Comparison of ENCODE assay signal across 1 cellular context in the genomic region with DNA sequence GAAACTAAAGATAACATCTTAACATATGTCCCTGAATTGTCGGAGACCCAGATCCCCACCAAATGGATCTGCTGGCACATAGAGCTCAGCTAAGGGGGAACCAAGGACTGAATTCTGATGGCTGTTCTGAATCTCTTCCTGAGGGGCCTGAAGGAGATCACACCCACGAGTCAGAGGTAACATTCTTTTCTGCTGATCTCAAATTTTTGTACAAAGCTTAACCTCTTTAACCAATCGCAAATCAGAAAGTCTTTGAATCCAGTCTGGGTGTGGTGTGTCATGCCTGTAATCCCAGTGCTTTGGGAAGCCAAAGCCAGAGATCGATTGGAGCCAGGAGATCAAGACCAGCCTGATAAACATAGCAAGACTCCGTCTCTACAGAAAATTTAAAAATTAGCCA.
TF ChIP-seq lines count a peak whose summit lies in the region.

No MANE protein-coding gene starts in this region.

TF ChIP-seq in IMR-90, 13 proteins besides CTCF, POLR2A, EP300 and RAD21:
- TF ChIP-seq, protein P1, sequence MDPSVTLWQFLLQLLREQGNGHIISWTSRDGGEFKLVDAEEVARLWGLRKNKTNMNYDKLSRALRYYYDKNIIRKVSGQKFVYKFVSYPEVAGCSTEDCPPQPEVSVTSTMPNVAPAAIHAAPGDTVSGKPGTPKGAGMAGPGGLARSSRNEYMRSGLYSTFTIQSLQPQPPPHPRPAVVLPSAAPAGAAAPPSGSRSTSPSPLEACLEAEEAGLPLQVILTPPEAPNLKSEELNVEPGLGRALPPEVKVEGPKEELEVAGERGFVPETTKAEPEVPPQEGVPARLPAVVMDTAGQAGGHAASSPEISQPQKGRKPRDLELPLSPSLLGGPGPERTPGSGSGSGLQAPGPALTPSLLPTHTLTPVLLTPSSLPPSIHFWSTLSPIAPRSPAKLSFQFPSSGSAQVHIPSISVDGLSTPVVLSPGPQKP (IDR thresholded peaks at IDR 0.05; ENCODE audit: borderline replicate concordance, low read depth, low read length): no peak
- no peak for TF ChIP-seq NFE2L2 (IDR thresholded peaks at IDR 0.05; ENCODE audit: low read depth, low read length)
- TF ChIP-seq SMC3 (IDR thresholded peaks at IDR 0.05; ENCODE audit: low read depth, low read length): no peak
- TF ChIP-seq FOS (IDR thresholded peaks at IDR 0.05; ENCODE audit: low read depth, low read length): no peak
- no peak for TF ChIP-seq CEBPB (IDR thresholded peaks at IDR 0.05; ENCODE audit: low read depth, low read length)
- no peak for TF ChIP-seq CHD1 (IDR thresholded peaks at IDR 0.05; ENCODE audit: low read depth, low read length)
- TF ChIP-seq RFX5 (IDR thresholded peaks at IDR 0.05; ENCODE audit: low read depth, low read length): no peak
- TF ChIP-seq, protein P2, sequence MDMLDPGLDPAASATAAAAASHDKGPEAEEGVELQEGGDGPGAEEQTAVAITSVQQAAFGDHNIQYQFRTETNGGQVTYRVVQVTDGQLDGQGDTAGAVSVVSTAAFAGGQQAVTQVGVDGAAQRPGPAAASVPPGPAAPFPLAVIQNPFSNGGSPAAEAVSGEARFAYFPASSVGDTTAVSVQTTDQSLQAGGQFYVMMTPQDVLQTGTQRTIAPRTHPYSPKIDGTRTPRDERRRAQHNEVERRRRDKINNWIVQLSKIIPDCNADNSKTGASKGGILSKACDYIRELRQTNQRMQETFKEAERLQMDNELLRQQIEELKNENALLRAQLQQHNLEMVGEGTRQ (IDR thresholded peaks at IDR 0.05; ENCODE audit: low read depth, low read length): no peak
- no peak for TF ChIP-seq RCOR1 (IDR thresholded peaks at IDR 0.05; ENCODE audit: insufficient replicate concordance, low read length)
- no peak for TF ChIP-seq MAFK (IDR thresholded peaks at IDR 0.05; ENCODE audit: low read depth, low read length)
- TF ChIP-seq MXI1 (IDR thresholded peaks at IDR 0.05; ENCODE audit: borderline replicate concordance, low read depth, low read length): no peak
- no peak for TF ChIP-seq BHLHE40 (IDR thresholded peaks at IDR 0.05; ENCODE audit: low read depth, low read length)
- TF ChIP-seq MAZ (IDR thresholded peaks at IDR 0.05; ENCODE audit: borderline replicate concordance, low read depth, low read length): no peak
